ENCODE assay signal across 9 cellular contexts in the genomic region with DNA sequence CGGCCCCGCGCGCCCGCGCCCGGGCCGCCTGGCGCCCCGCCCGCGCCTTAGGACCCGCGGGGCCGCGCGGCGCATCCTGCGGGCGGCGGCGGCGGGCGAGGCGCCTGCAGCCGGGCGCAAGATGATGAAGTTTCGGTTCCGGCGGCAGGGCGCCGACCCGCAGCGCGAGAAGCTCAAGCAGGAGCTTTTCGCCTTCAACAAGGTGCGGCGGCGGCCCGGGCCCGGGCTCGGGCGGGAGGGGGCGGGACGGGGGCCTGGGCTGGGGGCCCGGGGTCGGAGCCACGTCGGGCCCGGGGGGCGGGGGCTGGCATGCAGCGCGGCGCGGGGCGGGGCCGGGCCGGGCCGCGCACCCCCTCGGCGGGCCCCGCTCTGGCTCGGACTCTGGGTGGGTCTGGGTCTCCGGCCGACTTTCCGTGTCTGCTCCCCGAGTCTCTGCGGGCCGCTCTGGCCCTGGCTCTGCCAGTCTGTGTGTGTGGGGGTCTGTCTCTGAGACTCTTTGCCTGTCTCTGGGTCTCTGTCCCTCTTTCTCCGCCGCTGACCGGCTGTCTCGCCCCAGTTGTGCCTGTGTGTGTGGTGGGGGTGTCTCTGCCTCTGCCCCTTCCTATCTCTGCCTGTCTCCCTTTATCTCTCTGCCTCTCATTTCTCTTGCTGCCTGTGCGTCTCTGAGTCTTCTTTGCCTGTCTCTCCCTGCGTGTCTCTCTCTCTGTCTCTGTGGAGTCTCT. TPM values are rescaled to one million over a fixed set of nuclear protein-coding genes. Genes with fewer than 3 reads are reported as not detected.
DNase-seq lines count a peak whose midpoint lies in the region; ATAC-seq and TF ChIP-seq lines count a peak whose summit lies in the region.
"Had no signal": no experiment of that assay in that cellular context is flagged by ENCODE, and none has a peak within 500 bp of the region (broad histone marks: within the 10 kb centered on the region; RNA-seq: fewer than 3 reads in every experiment).

Gene LLGL1, plus strand, starts transcription at position 74 of the 722 bp plus-strand sequence. Its CDS starts 48 bp downstream, at position 122.

- DNase-seq in NCI-H1417 (lab: John Stamatoyannopoulos, UW) (peak in 2 of 3 experiments; percentile 27 to 45), NCI-H1417 treated with DMSO at 0.1 percent for 48 hours (lab: John Stamatoyannopoulos, UW) (no peak), neural progenitor cell (ENCODE audit: low spot score) (no peak), SKM-1 (lab: John Stamatoyannopoulos, UW; ENCODE audit: unreplicated experiment) (no peak), SHP77 (lab: John Stamatoyannopoulos, UW) (no peak)

- H3K4me1 Mint-ChIP-seq in T-helper 1 cell treated with Interleukin-12 subunit alpha and Interleukin-12 subunit beta and Interleukin-4 antibody, amounts not matched to agents 30 μg/mL and 1 μg/mL, for 36 hours (ENCODE audit: low read depth): peaks cover 20% of the 10 kb centered on the region
- peaks cover 63% of the 10 kb centered on the region for H3K4me1 Mint-ChIP-seq in neural progenitor cell

- WGBS in esophagus, 2 donors: 1% methylated on average over 26 to 76 of the region's 76 CpGs

- H3K4me3 ChIP-seq in esophagus (ENCODE audit: low read depth in 1 of 2, low read length in 2 of 2) (peak within 1 kb of the TSS; percentile 50 to 84), neural progenitor cell (peak within 1 kb of the TSS; percentile 92)

- peak within 1 kb of the TSS; percentile 98 for H3K4me3 Mint-ChIP-seq in T-helper 1 cell treated with Interleukin-12 subunit alpha and Interleukin-12 subunit beta and Interleukin-4 antibody, amounts not matched to agents 30 μg/mL and 1 μg/mL, for 36 hours
- peak within 1 kb of the TSS; percentile 99 for H3K4me3 Mint-ChIP-seq in neural progenitor cell

- ATAC-seq in HG02852 (IDR thresholded peaks at IDR 0.05; ENCODE audit: unreplicated experiment): peak; percentile 3

- H3K9me3 ChIP-seq in esophagus (ENCODE audit: control insufficient read depth in 2 of 2, insufficient read depth in 1 of 2, low read depth in 1 of 2, low read length in 1 of 2) (no peaks in the 10 kb centered on the region), neural progenitor cell (ENCODE audit: low read depth) (no peaks in the 10 kb centered on the region)

- no peaks in the 10 kb centered on the region for H3K36me3 Mint-ChIP-seq in T-helper 1 cell treated with Interleukin-12 subunit alpha and Interleukin-12 subunit beta and Interleukin-4 antibody, amounts not matched to agents 30 μg/mL and 1 μg/mL, for 36 hours (ENCODE audit: low read depth)
- no peaks in the 10 kb centered on the region for H3K36me3 Mint-ChIP-seq in neural progenitor cell

- peak within 1 kb of the TSS; percentile 96 for H3K4me2 ChIP-seq in neural progenitor cell

- H3K4me1 ChIP-seq in esophagus (ENCODE audit: control insufficient read depth in 2 of 2, insufficient read depth in 2 of 2, low read length in 1 of 2): peaks cover 0 to 13% of the 10 kb centered on the region in 2 donors
- H3K4me1 ChIP-seq in neural progenitor cell: peaks cover 51% of the 10 kb centered on the region

- H3K27ac ChIP-seq in esophagus (ENCODE audit: low read depth in 2 of 2, low read length in 1 of 2): peak within 1 kb of the TSS; percentile 45 to 53
- peak within 1 kb of the TSS; percentile 96 for H3K27ac ChIP-seq in neural progenitor cell
- H3K27ac ChIP-seq: epithelial cell of prostate had no signal

- no peaks in the 10 kb centered on the region for H3K27me3 Mint-ChIP-seq in T-helper 1 cell treated with Interleukin-12 subunit alpha and Interleukin-12 subunit beta and Interleukin-4 antibody, amounts not matched to agents 30 μg/mL and 1 μg/mL, for 36 hours (ENCODE audit: low read depth)
- H3K27me3 Mint-ChIP-seq in neural progenitor cell (ENCODE audit: insufficient read depth, low read depth): peaks cover 6% of the 10 kb centered on the region

- H3K27me3 ChIP-seq in esophagus (ENCODE audit: control insufficient read depth in 1 of 2, insufficient read depth in 2 of 2, low read length in 2 of 2) (no peaks in the 10 kb centered on the region), neural progenitor cell (no peaks in the 10 kb centered on the region)

- H3K9me3 Mint-ChIP-seq in T-helper 1 cell treated with Interleukin-12 subunit alpha and Interleukin-12 subunit beta and Interleukin-4 antibody, amounts not matched to agents 30 μg/mL and 1 μg/mL, for 36 hours: no peaks in the 10 kb centered on the region
- no peaks in the 10 kb centered on the region for H3K9me3 Mint-ChIP-seq in neural progenitor cell

- H3K36me3 ChIP-seq in esophagus (ENCODE audit: control insufficient read depth in 2 of 2, insufficient read depth in 2 of 2, low read length in 1 of 2): no peaks in the 10 kb centered on the region
- no peaks in the 10 kb centered on the region for H3K36me3 ChIP-seq in neural progenitor cell

- peaks cover 24% of the 10 kb centered on the region for H3F3A ChIP-seq in neural progenitor cell (ENCODE audit: low read depth)

- TF ChIP-seq CTCF in neural progenitor cell (IDR thresholded peaks at IDR 0.05): no peak

- H3K27ac Mint-ChIP-seq in T-helper 1 cell treated with Interleukin-12 subunit alpha and Interleukin-12 subunit beta and Interleukin-4 antibody, amounts not matched to agents 30 μg/mL and 1 μg/mL, for 36 hours: peak within 1 kb of the TSS; percentile 93
- H3K27ac Mint-ChIP-seq in neural progenitor cell: peak within 1 kb of the TSS; percentile 100

- peak within 1 kb of the TSS; percentile 78 for H3K9ac ChIP-seq in neural progenitor cell

- peaks cover 47% of the 10 kb centered on the region for H4K20me1 ChIP-seq in neural progenitor cell (ENCODE audit: low read depth)

- peaks cover 50% of the 10 kb centered on the region for H3K79me2 ChIP-seq in neural progenitor cell (ENCODE audit: low read depth)

- H2AFZ ChIP-seq in neural progenitor cell (replicated peaks): no peak within 1 kb of the TSS

RNA-seq across cellular contexts. Expression of gene LLGL1, which starts in this region (rescaled TPM):
- 10 to 100 TPM; 11.4 to 12.5 TPM for polyA plus RNA-seq in esophagus
- total RNA-seq in neural progenitor cell (ENCODE audit: low replicate concordance): 70.5 and 190 TPM in 2 replicates

Comparison
In these comparisons a context has a peak if more than half of its experiments do, and no peak if none do; other contexts are left out.
1. DNase-seq: peak in NCI-H1417 (2 of 3); none in NCI-H1417 treated with DMSO at 0.1 percent for 48 hours (single experiment), neural progenitor cell (single experiment), SKM-1 (single experiment) and SHP77 (0 of 2).